ENCODE assay signal across 1 cellular context in the genomic region with DNA sequence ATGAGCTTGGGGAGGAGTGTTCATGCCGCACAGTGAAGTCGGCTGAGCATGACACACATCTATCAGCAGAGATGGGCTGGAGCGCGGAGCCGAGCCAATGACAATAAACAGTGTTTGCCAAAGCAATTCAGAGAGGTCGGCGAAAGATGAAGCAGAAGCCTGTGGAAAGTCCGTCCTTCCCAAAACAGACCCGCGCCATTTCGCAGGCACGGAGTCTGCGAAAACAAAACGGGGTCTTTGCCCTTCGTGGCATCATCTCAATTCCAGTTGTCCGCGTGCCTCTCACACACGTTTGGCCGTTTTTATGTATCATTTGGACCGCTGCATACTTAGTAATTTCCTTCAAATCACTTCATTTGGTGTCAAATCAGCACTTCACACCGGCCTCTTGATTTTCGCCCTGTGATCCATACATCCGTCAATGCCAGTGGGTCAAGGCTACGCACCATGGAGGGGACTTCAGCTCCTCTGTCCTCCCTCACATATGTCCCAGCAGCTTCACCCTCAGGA.
TF ChIP-seq lines count a peak whose summit lies in the region.

No MANE protein-coding gene starts in this region.

TF ChIP-seq in HepG2, 621 proteins besides CTCF, POLR2A, EP300 and RAD21 (continued from another document):
- 0 out of 2 replicates have a peak, but pooled peaks have one; percentile 41 for TF ChIP-seq GATAD2A (CRISPR knock-in tag; IDR thresholded peaks at IDR 0.05)
- TF ChIP-seq ZBTB21 (CRISPR knock-in tag; IDR thresholded peaks at IDR 0.05) = no peak
- 0 out of 2 replicates have a peak, but pooled peaks have one; percentile 37 for TF ChIP-seq RORA (CRISPR knock-in tag; IDR thresholded peaks at IDR 0.05)
- TF ChIP-seq ZNF143 (CRISPR knock-in tag; IDR thresholded peaks at IDR 0.05) = peak; percentile 35; the same call in 1 of the 2 replicates
- TF ChIP-seq PPARG (CRISPR knock-in tag; conservative IDR thresholded peaks at IDR 0.05) = no peak
- peak; percentile 55; the same call in 1 of the 2 replicates for TF ChIP-seq HNF4A (CRISPR knock-in tag; IDR thresholded peaks at IDR 0.05)
- 0 out of 2 replicates have a peak, but pooled peaks have one; percentile 34 for TF ChIP-seq HNF4G (IDR thresholded peaks at IDR 0.05; ENCODE audit: borderline replicate concordance, low read depth, low read length)
- TF ChIP-seq HNF4G (CRISPR knock-in tag; IDR thresholded peaks at IDR 0.05; ENCODE audit: borderline replicate concordance, low read depth) = no peak
- no peak for TF ChIP-seq HHEX (CRISPR knock-in tag; IDR thresholded peaks at IDR 0.05)
- 0 out of 2 replicates have a peak, but pooled peaks have one; percentile 23 for TF ChIP-seq ZNF703 (CRISPR knock-in tag; IDR thresholded peaks at IDR 0.05; ENCODE audit: borderline replicate concordance)
- no peak for TF ChIP-seq ZNF260 (CRISPR knock-in tag; IDR thresholded peaks at IDR 0.05; ENCODE audit: borderline replicate concordance, low read depth)
- peak; percentile 65 for TF ChIP-seq HOXA3 (CRISPR knock-in tag; IDR thresholded peaks at IDR 0.05)
- TF ChIP-seq FOXA1 (IDR thresholded peaks at IDR 0.05) = no peak
- TF ChIP-seq FOXA1 (CRISPR knock-in tag; IDR thresholded peaks at IDR 0.05) = peak; percentile 58
- TF ChIP-seq, protein P1, sequence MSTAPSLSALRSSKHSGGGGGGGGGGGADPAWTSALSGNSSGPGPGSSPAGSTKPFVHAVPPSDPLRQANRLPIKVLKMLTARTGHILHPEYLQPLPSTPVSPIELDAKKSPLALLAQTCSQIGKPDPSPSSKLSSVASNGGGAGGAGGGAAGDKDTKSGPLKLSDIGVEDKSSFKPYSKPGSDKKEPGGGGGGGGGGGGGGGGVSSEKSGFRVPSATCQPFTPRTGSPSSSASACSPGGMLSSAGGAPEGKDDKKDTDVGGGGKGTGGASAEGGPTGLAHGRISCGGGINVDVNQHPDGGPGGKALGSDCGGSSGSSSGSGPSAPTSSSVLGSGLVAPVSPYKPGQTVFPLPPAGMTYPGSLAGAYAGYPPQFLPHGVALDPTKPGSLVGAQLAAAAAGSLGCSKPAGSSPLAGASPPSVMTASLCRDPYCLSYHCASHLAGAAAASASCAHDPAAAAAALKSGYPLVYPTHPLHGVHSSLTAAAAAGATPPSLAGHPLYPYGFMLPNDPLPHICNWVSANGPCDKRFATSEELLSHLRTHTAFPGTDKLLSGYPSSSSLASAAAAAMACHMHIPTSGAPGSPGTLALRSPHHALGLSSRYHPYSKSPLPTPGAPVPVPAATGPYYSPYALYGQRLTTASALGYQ (CRISPR knock-in tag; IDR thresholded peaks at IDR 0.05) = no peak
- TF ChIP-seq ZNF10 (CRISPR knock-in tag; IDR thresholded peaks at IDR 0.05; ENCODE audit: borderline replicate concordance, low read depth) = 0 out of 2 replicates have a peak, but pooled peaks have one; percentile 25
- no peak for TF ChIP-seq ZNF274 (CRISPR knock-in tag; IDR thresholded peaks at IDR 0.05)
- no peak for TF ChIP-seq FOXO1 (CRISPR knock-in tag; IDR thresholded peaks at IDR 0.05)
- no peak for TF ChIP-seq ZNF709 (CRISPR knock-in tag; IDR thresholded peaks at IDR 0.05)
- TF ChIP-seq ZNF883 (CRISPR knock-in tag; IDR thresholded peaks at IDR 0.05; ENCODE audit: not compliant biosample characterization) = peak; percentile 38
- 0 out of 2 replicates have a peak, but pooled peaks have one; percentile 55 for TF ChIP-seq ZNF572 (CRISPR knock-in tag; IDR thresholded peaks at IDR 0.05)
- TF ChIP-seq ZNF333 (CRISPR knock-in tag; IDR thresholded peaks at IDR 0.05; ENCODE audit: borderline replicate concordance) = no peak
- TF ChIP-seq, protein P2, sequence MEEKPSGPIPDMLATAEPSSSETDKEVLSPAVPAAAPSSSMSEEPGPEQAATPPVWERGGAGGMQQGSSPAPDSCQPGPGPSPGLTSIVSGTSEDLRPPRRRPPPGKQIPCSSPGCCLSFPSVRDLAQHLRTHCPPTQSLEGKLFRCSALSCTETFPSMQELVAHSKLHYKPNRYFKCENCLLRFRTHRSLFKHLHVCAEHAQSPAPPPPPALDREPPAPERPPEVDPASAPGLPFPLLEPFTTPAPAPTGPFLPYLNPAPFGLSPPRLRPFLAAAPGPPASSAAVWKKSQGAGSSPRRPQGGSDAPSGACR (CRISPR knock-in tag; IDR thresholded peaks at IDR 0.05) = no peak
- no peak for TF ChIP-seq ISL2 (CRISPR knock-in tag; IDR thresholded peaks at IDR 0.05)
- TF ChIP-seq ZNF101 (CRISPR knock-in tag; IDR thresholded peaks at IDR 0.05; ENCODE audit: borderline replicate concordance, low read depth) = no peak
- TF ChIP-seq SKI (IDR thresholded peaks at IDR 0.05; ENCODE audit: partially characterized antibody) = no peak
- no peak for TF ChIP-seq ZNF615 (CRISPR knock-in tag; IDR thresholded peaks at IDR 0.05; ENCODE audit: borderline replicate concordance)
- no peak for TF ChIP-seq STAG1 (CRISPR knock-in tag; IDR thresholded peaks at IDR 0.05)
- TF ChIP-seq ZNF878 (CRISPR knock-in tag; IDR thresholded peaks at IDR 0.05) = no peak
- peak; percentile 49; the same call in 1 of the 2 replicates for TF ChIP-seq ARHGAP35 (CRISPR knock-in tag; IDR thresholded peaks at IDR 0.05; ENCODE audit: borderline replicate concordance)
- no peak for TF ChIP-seq ZNF337 (CRISPR knock-in tag; IDR thresholded peaks at IDR 0.05; ENCODE audit: borderline replicate concordance, low read depth)
- TF ChIP-seq ZFP82 (CRISPR knock-in tag; IDR thresholded peaks at IDR 0.05; ENCODE audit: borderline replicate concordance) = no peak
- TF ChIP-seq MAFG (CRISPR knock-in tag; IDR thresholded peaks at IDR 0.05) = no peak
